In genomic region chr2:10493636-10494281, GRCh38 we compare ENCODE assay signal across 9 cellular contexts. TPM values are rescaled to one million over a fixed set of nuclear protein-coding genes. Genes with fewer than 3 reads are reported as not detected.
DNase-seq lines count a peak whose midpoint lies in the region; ATAC-seq and TF ChIP-seq lines count a peak whose summit lies in the region.
"Had no signal": no experiment of that assay in that cellular context is flagged by ENCODE, and none has a peak within 500 bp of the region (broad histone marks: within the 10 kb centered on the region; RNA-seq: fewer than 3 reads in every experiment).

No MANE protein-coding gene starts in this region.

- peak; percentile 91 for ATAC-seq in GM19397 (IDR thresholded peaks at IDR 0.05; ENCODE audit: unreplicated experiment)
- peak; percentile 96 for ATAC-seq in activated CD4-positive, CD25-positive, alpha-beta regulatory T cell treated with anti-CD3 and anti-CD28 coated beads, Interleukin-2, amount 50 U/mL, for 24 hours
- ATAC-seq: heart left ventricle had no signal

- peak overlapping the region; percentile 31 for H3K27ac ChIP-seq in AG04450 (ENCODE audit: low read depth, low read length)
- H3K27ac ChIP-seq in spleen, result peak overlapping the region in 1 of 8 donors; percentile 63
- H3K27ac ChIP-seq: heart left ventricle had no signal

- H3K27me3 ChIP-seq in AG04450 (ENCODE audit: control insufficient read depth, insufficient read depth, low read length), result peaks cover 4% of the 10 kb centered on the region
- H3K27me3 ChIP-seq in spleen (replicated peaks in 1 of 7), result peaks cover 0 to 31% (median 3%) of the 10 kb centered on the region in 7 donors

- H3K4me1 ChIP-seq in spleen, result peaks cover 0 to 16% (median 9%) of the 10 kb centered on the region in 6 donors

- TF ChIP-seq POLR2A in spleen (IDR thresholded peaks at IDR 0.05), result no peak

- DNase-seq in AG04450 (ENCODE audit: low read depth, low spot score) (peak; percentile 74), HPDE6-E6E7 (ENCODE audit: extremely low spot score) (peak; percentile 97), spleen (peak; percentile 92), dedifferentiated amniotic fluid mesenchymal stem cell (ENCODE audit: extremely low spot score) (no peak), cerebellar cortex (ENCODE audit: low spot score) (no peak)
- peak; percentile 91 for DNase-seq in central memory CD4-positive, alpha-beta T cell

- H3K4me3 ChIP-seq in AG04450 (ENCODE audit: low read depth, low read length), result no peak overlapping the region
- H3K4me3 ChIP-seq in spleen, result no peak overlapping the region
- H3K4me3 ChIP-seq: heart left ventricle had no signal

- WGBS in spleen, 5 donors, result 59 to 78% (median 64%) methylated on average over 19 to 22 of the region's 22 CpGs

- peaks cover 2% of the 10 kb centered on the region; the same call in 1 of the 2 replicates for H3K9me3 ChIP-seq in AG04450 (ENCODE audit: control insufficient read depth, insufficient read depth, low read length)
- H3K9me3 ChIP-seq in spleen, result peaks cover 0 to 13% (median 1%) of the 10 kb centered on the region in 8 donors

- CTCF ChIA-PET in AG04450 (lab: Charles Lee), result no interaction called here

- no peaks in the 10 kb centered on the region for H3K36me3 ChIP-seq in spleen
- H3K36me3 ChIP-seq: heart left ventricle had no signal

- intact Hi-C loops in spleen (cut with DNase I; ENCODE audit: low total_unique reads), result no loop called here

- no peak for TF ChIP-seq CTCF in AG04450 (IDR thresholded peaks at IDR 0.05; ENCODE audit: low read depth, low read length)
- TF ChIP-seq CTCF in spleen (IDR thresholded peaks at IDR 0.05 in 8 of 11, conservative IDR thresholded peaks at IDR 0.05 in 3 of 11), result no peak

- POLR2A ChIA-PET in AG04450 (lab: Yijun Ruan, JAX), result no interaction called here

RNA-seq across cellular contexts. Expression of gene ODC1, which starts 45.6 kb away (rescaled TPM):
- polyA plus RNA-seq in AG04450 (2011; rRNA removed), result 143 and 168 TPM in 2 replicates
- 92.7 and 98.7 TPM in 2 replicates for polyA minus RNA-seq in AG04450 (2011; rRNA and poly(A)+ RNA removed)
- total RNA-seq in spleen, result 10 to 100 TPM; 28.9 to 84.3 (median 62.8) TPM
- 10 to 100 TPM; 38.0 to 78.1 (median 65.3) TPM for polyA plus RNA-seq in spleen

Comparison
In these comparisons a context has a peak if more than half of its experiments do, and no peak if none do; other contexts are left out.
1. DNase-seq: peak in AG04450 (single experiment), HPDE6-E6E7 (single experiment), central memory CD4-positive, alpha-beta T cell (single experiment) and spleen (single experiment); none in dedifferentiated amniotic fluid mesenchymal stem cell (single experiment) and cerebellar cortex (single experiment).